Comparison of ENCODE assay signal across 19 cellular contexts in genomic region chr10:132274986-132275385, GRCh38. TPM values are rescaled to one million over a fixed set of nuclear protein-coding genes. Genes with fewer than 3 reads are reported as not detected.
DNase-seq lines count a peak whose midpoint lies in the region; ATAC-seq, FAIRE-seq and TF ChIP-seq lines count a peak whose summit lies in the region.
"Had no signal": no experiment of that assay in that cellular context is flagged by ENCODE, and none has a peak within 500 bp of the region (broad histone marks: within the 10 kb centered on the region; RNA-seq: fewer than 3 reads in every experiment).

No MANE protein-coding gene starts in this region.

- H3K27ac ChIP-seq in right lobe of liver (no peak overlapping the region), HepG2 (ENCODE audit: extremely low read length, insufficient read depth, low read length) (no peak overlapping the region), kidney (ENCODE audit: low read depth in 2 of 2, low read length in 2 of 2) (no peak overlapping the region), uterus (no peak overlapping the region)
- H3K27ac ChIP-seq: BLaER1 treated with 17β-estradiol and CSF1 and Interleukin-3, amounts not matched to agents 10 nM and 100 nM; GM23248 had no signal

- H3K36me3 ChIP-seq in right lobe of liver, result no peaks in the 10 kb centered on the region
- H3K36me3 ChIP-seq in HepG2 (replicated peaks in 1 of 2; ENCODE audit: control insufficient read depth in 1 of 2, insufficient read depth in 2 of 2, low read length in 2 of 2), result no peaks in the 10 kb centered on the region
- H3K36me3 ChIP-seq in kidney (ENCODE audit: control insufficient read depth in 1 of 2, insufficient read depth in 2 of 2, low read length in 2 of 2), result no peaks in the 10 kb centered on the region
- H3K36me3 ChIP-seq in uterus, result no peaks in the 10 kb centered on the region
- H3K36me3 ChIP-seq: BLaER1 treated with 17β-estradiol and CSF1 and Interleukin-3, amounts not matched to agents 10 nM and 100 nM had no signal

- H3K4me3 ChIP-seq in right lobe of liver (no peak overlapping the region), HepG2 (replicated peaks in 1 of 3; ENCODE audit: insufficient read depth in 1 of 3, low read depth in 2 of 3, low read length in 3 of 3) (no peak overlapping the region), kidney (ENCODE audit: low read length in 2 of 2) (no peak overlapping the region), uterus (no peak overlapping the region)
- H3K4me3 ChIP-seq: BLaER1 treated with 17β-estradiol and CSF1 and Interleukin-3, amounts not matched to agents 10 nM and 100 nM; GM23248 had no signal

- TF ChIP-seq POLR2A in right lobe of liver (IDR thresholded peaks at IDR 0.05), result no peak
- no peak for TF ChIP-seq POLR2A in HepG2 (IDR thresholded peaks at IDR 0.05; ENCODE audit: insufficient read depth in 1 of 2, low read depth in 2 of 2, low read length in 2 of 2)
- TF ChIP-seq POLR2A in uterus (IDR thresholded peaks at IDR 0.05), result no peak

- in situ Hi-C loops in HepG2 (cut with HindIII; ENCODE audit: extremely low pct_ligation_motif_present, low pct_unique_long_range_greater_than_20kb) (no loop called here), GM13976 (cut with MboI; ENCODE audit: low sequenced_read_pairs, unreplicated experiment) (no loop called here)

- H2AFZ ChIP-seq in HepG2 (ENCODE audit: low read length), result no peak overlapping the region
- H2AFZ ChIP-seq: GM23248 had no signal

- intact Hi-C loops in right lobe of liver (cut with DNase I), result no loop called here
- intact Hi-C loops in HepG2 (cut with micrococcal nuclease; ENCODE audit: unreplicated experiment), result no loop called here
- intact Hi-C loops in kidney (cut with DNase I), result no loop called here
- intact Hi-C loops in uterus (cut with DNase I; ENCODE audit: low total_unique reads), result no loop called here

- no CpG with 5 or more reads among the region's 9 CpGs for WGBS in right lobe of liver (ENCODE audit: insufficient coverage, low coverage, low lambda C conversion rate, missing lambda C conversion rate)
- WGBS in HepG2 (ENCODE audit: low lambda C conversion rate), result 80% methylated on average over 1 of the region's 9 CpGs

- CTCF ChIA-PET in HepG2 (lab: Yijun Ruan, JAX; ENCODE audit: low intra/inter-chr PET ratio, low total read pairs), result no interaction called here

- H3K9me3 ChIP-seq in right lobe of liver (no peaks in the 10 kb centered on the region), HepG2 (ENCODE audit: low read length) (no peaks in the 10 kb centered on the region), kidney (ENCODE audit: control insufficient read depth in 1 of 2, low read length in 2 of 2) (no peaks in the 10 kb centered on the region), uterus (no peaks in the 10 kb centered on the region)
- H3K9me3 ChIP-seq: BLaER1 treated with 17β-estradiol and CSF1 and Interleukin-3, amounts not matched to agents 10 nM and 100 nM had no signal

- TF ChIP-seq CTCF in right lobe of liver (IDR thresholded peaks at IDR 0.05) (no peak), HepG2 (CRISPR knock-in tag; IDR thresholded peaks at IDR 0.05) (no peak), kidney (IDR thresholded peaks at IDR 0.05; ENCODE audit: borderline replicate concordance, extremely low read depth, insufficient read depth) (no peak), GM13976 (IDR thresholded peaks at IDR 0.05; ENCODE audit: borderline replicate concordance, control extremely low read depth, extremely low read depth, insufficient read depth, missing control alignments) (no peak), uterus (IDR thresholded peaks at IDR 0.05) (no peak)

- ATAC-seq in right lobe of liver, result no peak
- no peak for ATAC-seq in HepG2

- no peak overlapping the region for H3K4me2 ChIP-seq in HepG2 (ENCODE audit: low read depth, low read length)

- TF ChIP-seq EP300 in HepG2 (IDR thresholded peaks at IDR 0.05; ENCODE audit: low read depth in 2 of 2, low read length in 2 of 2) (no peak), HepG2 (CRISPR knock-in tag; IDR thresholded peaks at IDR 0.05; ENCODE audit: borderline replicate concordance) (no peak)

- no TSS peak for BruUV-seq in HepG2 (replicated peaks; lab: Mats Ljungman, UMichigan)

- no peaks in the 10 kb centered on the region for H3K27me3 ChIP-seq in right lobe of liver
- no peaks in the 10 kb centered on the region; a peak in 1 of 5 replicates for H3K27me3 ChIP-seq in HepG2 (ENCODE audit: control insufficient read depth in 1 of 2, insufficient read depth in 2 of 2, low read length in 2 of 2)
- no peaks in the 10 kb centered on the region for H3K27me3 ChIP-seq in uterus

- FAIRE-seq in HepG2 (lab: Jason Lieb, UNC), result no peak
- no peak for FAIRE-seq in kidney (lab: Jason Lieb, UNC)
- FAIRE-seq: GM12891, GM19239 had no signal

- POLR2A ChIA-PET in HepG2 (lab: Yijun Ruan, JAX), result no interaction called here

- H3K79me2 ChIP-seq in HepG2 (ENCODE audit: insufficient read depth, low read length), result no peaks in the 10 kb centered on the region

- no peaks in the 10 kb centered on the region; the same call in 1 of the 2 replicates for H4K20me1 ChIP-seq in HepG2 (ENCODE audit: insufficient read depth, low read length)

- no peaks in the 10 kb centered on the region for H3K4me1 ChIP-seq in right lobe of liver
- H3K4me1 ChIP-seq in HepG2 (ENCODE audit: insufficient read depth, low read length), result peaks cover 9% of the 10 kb centered on the region
- H3K4me1 ChIP-seq in kidney (ENCODE audit: control insufficient read depth in 1 of 2, insufficient read depth in 1 of 2, low read depth in 1 of 2, low read length in 2 of 2), result peaks cover 0 to 6% of the 10 kb centered on the region in 2 donors
- no peaks in the 10 kb centered on the region for H3K4me1 ChIP-seq in uterus

- no peak for TF ChIP-seq RAD21 in HepG2 (CRISPR knock-in tag; IDR thresholded peaks at IDR 0.05)

- H3K9ac ChIP-seq in HepG2 (ENCODE audit: insufficient read depth, low read depth, low read length) (no peak overlapping the region), kidney (ENCODE audit: low read length in 2 of 2) (no peak overlapping the region)
- H3K9ac ChIP-seq: BLaER1 treated with 17β-estradiol and CSF1 and Interleukin-3, amounts not matched to agents 10 nM and 100 nM; GM23248 had no signal

- DNase-seq in activated CD8-positive, alpha-beta memory T cell treated with anti-CD3 and anti-CD28 coated beads, Interleukin-2, amount 50 U/mL, for 4 hours, result peak; percentile 6
- DNase-seq in activated CD8-positive, alpha-beta memory T cell treated with anti-CD3 and anti-CD28 coated beads for 24 hours, result no peak
- DNase-seq in right lobe of liver (peak in 2 of 3 donors; percentile 18 to 31), HepG2 (ENCODE audit: low spot score) (no peak), kidney (peak; percentile 51), GM13976 (ENCODE audit: low spot score) (no peak), uterus (no peak), ureter (ENCODE audit: low spot score) (no peak)
- DNase-seq: 8988T; AML-193; Calu3; CD4-positive, alpha-beta T cell; DMS 273 treated with DMSO at 0.1 percent for 48 hours; DMS79; GM23248; H9 had no signal

RNA-seq across cellular contexts. Expression of gene STK32C, which starts 32.8 kb away (rescaled TPM):
- total RNA-seq in right lobe of liver (1 to 10 TPM; 1.6 to 3.5 (median 2.1) TPM), HepG2 (2016; rRNA removed; fragmentation: Illumina TruSeq; extraction: Trizol) (18.9 and 19.4 TPM in 2 replicates), kidney (14.4 TPM), uterus (10 to 100 TPM in 1 of 4 donors, 1 to 10 TPM in 2, under 1 TPM in 1; 0.51 to 17.2 (median 3.2) TPM), ureter (10.8 TPM)
- 6.4 and 9.0 TPM in 2 replicates for total RNA-seq in HepG2 (2016; cell fraction: cytosol; rRNA removed; fragmentation: Illumina TruSeq; extraction: Trizol; ENCODE audit: low read depth)
- total RNA-seq in HepG2 (2016; cell fraction: insoluble cytoplasmic fraction; rRNA removed; fragmentation: Illumina TruSeq; extraction: Trizol), result 18.5 and 19.3 TPM in 2 replicates
- total RNA-seq in HepG2 (2016; cell fraction: membrane; rRNA removed; fragmentation: Illumina TruSeq; extraction: Trizol), result 13.9 and 14.9 TPM in 2 replicates
- 8.4 and 10.8 TPM in 2 replicates for total RNA-seq in HepG2 (2016; cell fraction: nucleus; rRNA removed; fragmentation: Illumina TruSeq; extraction: Trizol)
- polyA plus RNA-seq in HepG2 (2011; rRNA removed) (9.9 and 10.9 TPM in 2 replicates), kidney (ENCODE audit: insufficient read depth, low read depth, low replicate concordance) (11.6 TPM)
- polyA plus RNA-seq in HepG2 (2011; cell fraction: cytosol; rRNA removed), result 7.4 and 11.6 TPM in 2 replicates
- 13.7 and 17.7 TPM in 2 replicates for polyA plus RNA-seq in HepG2 (2011; cell fraction: nucleus; rRNA removed)
- 12.0 and 12.5 TPM in 2 replicates for polyA plus RNA-seq in HepG2 (2012)
- 9.3 and 10.8 TPM in 2 replicates for polyA plus RNA-seq in HepG2 (2016; cell fraction: cytosol; fragmentation: Illumina TruSeq; extraction: Trizol; ENCODE audit: low read depth)
- 19.9 and 20.6 TPM in 2 replicates for polyA plus RNA-seq in HepG2 (2016; cell fraction: insoluble cytoplasmic fraction; fragmentation: Illumina TruSeq; extraction: Trizol; ENCODE audit: low read depth)
- polyA plus RNA-seq in HepG2 (2016; cell fraction: membrane; fragmentation: Illumina TruSeq; extraction: Trizol; ENCODE audit: low read depth), result 11.2 and 12.1 TPM in 2 replicates
- 19.7 and 20.0 TPM in 2 replicates for polyA plus RNA-seq in HepG2 (2016; cell fraction: nucleus; fragmentation: Illumina TruSeq; extraction: Trizol; ENCODE audit: insufficient read depth, low read depth)
- polyA minus RNA-seq in HepG2 (2011; rRNA and poly(A)+ RNA removed; ENCODE audit: low replicate concordance), result 10.2 and 30.6 TPM in 2 replicates
- 4.4 and 5.4 TPM in 2 replicates for polyA minus RNA-seq in HepG2 (2011; cell fraction: cytosol; rRNA and poly(A)+ RNA removed)
- 6.1 and 7.1 TPM in 2 replicates for polyA minus RNA-seq in HepG2 (2011; cell fraction: nucleus; rRNA and poly(A)+ RNA removed)

RNA-seq across cellular contexts. Expression of gene LRRC27, which starts 57.0 kb away (rescaled TPM):
- 1 to 10 TPM; 2.2 to 5.4 (median 3.2) TPM for total RNA-seq in right lobe of liver
- 3.9 and 4.6 TPM in 2 replicates for total RNA-seq in HepG2 (2016; rRNA removed; fragmentation: Illumina TruSeq; extraction: Trizol)
- total RNA-seq in HepG2 (2016; cell fraction: cytosol; rRNA removed; fragmentation: Illumina TruSeq; extraction: Trizol; ENCODE audit: low read depth), result 2.1 and 2.2 TPM in 2 replicates
- 3.2 and 4.3 TPM in 2 replicates for total RNA-seq in HepG2 (2016; cell fraction: insoluble cytoplasmic fraction; rRNA removed; fragmentation: Illumina TruSeq; extraction: Trizol)
- total RNA-seq in HepG2 (2016; cell fraction: membrane; rRNA removed; fragmentation: Illumina TruSeq; extraction: Trizol), result 2.1 and 2.5 TPM in 2 replicates
- 5.9 and 7.5 TPM in 2 replicates for total RNA-seq in HepG2 (2016; cell fraction: nucleus; rRNA removed; fragmentation: Illumina TruSeq; extraction: Trizol)
- polyA plus RNA-seq in HepG2 (2011; rRNA removed), result 4.2 and 4.3 TPM in 2 replicates
- 1.8 and 1.9 TPM in 2 replicates for polyA plus RNA-seq in HepG2 (2011; cell fraction: cytosol; rRNA removed)
- polyA plus RNA-seq in HepG2 (2011; cell fraction: nucleus; rRNA removed), result 14.3 and 14.5 TPM in 2 replicates
- polyA plus RNA-seq in HepG2 (2012), result 3.2 and 3.6 TPM in 2 replicates
- polyA plus RNA-seq in HepG2 (2016; cell fraction: cytosol; fragmentation: Illumina TruSeq; extraction: Trizol; ENCODE audit: low read depth), result 0.82 and 0.88 TPM in 2 replicates
- polyA plus RNA-seq in HepG2 (2016; cell fraction: insoluble cytoplasmic fraction; fragmentation: Illumina TruSeq; extraction: Trizol; ENCODE audit: low read depth), result 3.6 and 4.7 TPM in 2 replicates
- polyA plus RNA-seq in HepG2 (2016; cell fraction: membrane; fragmentation: Illumina TruSeq; extraction: Trizol; ENCODE audit: low read depth), result 2.6 and 2.7 TPM in 2 replicates
- 11.7 and 14.6 TPM in 2 replicates for polyA plus RNA-seq in HepG2 (2016; cell fraction: nucleus; fragmentation: Illumina TruSeq; extraction: Trizol; ENCODE audit: insufficient read depth, low read depth)
- 2.7 and 3.0 TPM in 2 replicates for polyA minus RNA-seq in HepG2 (2011; rRNA and poly(A)+ RNA removed; ENCODE audit: low replicate concordance)
- 0.88 and 1.4 TPM in 2 replicates for polyA minus RNA-seq in HepG2 (2011; cell fraction: cytosol; rRNA and poly(A)+ RNA removed)
- polyA minus RNA-seq in HepG2 (2011; cell fraction: nucleus; rRNA and poly(A)+ RNA removed), result 11.1 and 12.3 TPM in 2 replicates
- total RNA-seq in kidney, result 14.6 TPM
- 14.4 TPM for polyA plus RNA-seq in kidney (ENCODE audit: insufficient read depth, low read depth, low replicate concordance)
- total RNA-seq in uterus, result 10 to 100 TPM in 3 of 4 donors, under 1 TPM in 1; 0.59 to 32.6 (median 15.3) TPM
- total RNA-seq in ureter, result 15.1 TPM

Comparison
In these comparisons a context has a peak if more than half of its experiments do, and no peak if none do; other contexts are left out.
1. DNase-seq: peak in activated CD8-positive, alpha-beta memory T cell treated with anti-CD3 and anti-CD28 coated beads, Interleukin-2, amount 50 U/mL, for 4 hours (single experiment), right lobe of liver (2 of 3) and kidney (single experiment); none in activated CD8-positive, alpha-beta memory T cell treated with anti-CD3 and anti-CD28 coated beads for 24 hours (single experiment), HepG2 (single experiment), GM13976 (single experiment), uterus (0 of 2) and ureter (single experiment).